ENCODE assay signal across 8 cellular contexts in the genomic region with DNA sequence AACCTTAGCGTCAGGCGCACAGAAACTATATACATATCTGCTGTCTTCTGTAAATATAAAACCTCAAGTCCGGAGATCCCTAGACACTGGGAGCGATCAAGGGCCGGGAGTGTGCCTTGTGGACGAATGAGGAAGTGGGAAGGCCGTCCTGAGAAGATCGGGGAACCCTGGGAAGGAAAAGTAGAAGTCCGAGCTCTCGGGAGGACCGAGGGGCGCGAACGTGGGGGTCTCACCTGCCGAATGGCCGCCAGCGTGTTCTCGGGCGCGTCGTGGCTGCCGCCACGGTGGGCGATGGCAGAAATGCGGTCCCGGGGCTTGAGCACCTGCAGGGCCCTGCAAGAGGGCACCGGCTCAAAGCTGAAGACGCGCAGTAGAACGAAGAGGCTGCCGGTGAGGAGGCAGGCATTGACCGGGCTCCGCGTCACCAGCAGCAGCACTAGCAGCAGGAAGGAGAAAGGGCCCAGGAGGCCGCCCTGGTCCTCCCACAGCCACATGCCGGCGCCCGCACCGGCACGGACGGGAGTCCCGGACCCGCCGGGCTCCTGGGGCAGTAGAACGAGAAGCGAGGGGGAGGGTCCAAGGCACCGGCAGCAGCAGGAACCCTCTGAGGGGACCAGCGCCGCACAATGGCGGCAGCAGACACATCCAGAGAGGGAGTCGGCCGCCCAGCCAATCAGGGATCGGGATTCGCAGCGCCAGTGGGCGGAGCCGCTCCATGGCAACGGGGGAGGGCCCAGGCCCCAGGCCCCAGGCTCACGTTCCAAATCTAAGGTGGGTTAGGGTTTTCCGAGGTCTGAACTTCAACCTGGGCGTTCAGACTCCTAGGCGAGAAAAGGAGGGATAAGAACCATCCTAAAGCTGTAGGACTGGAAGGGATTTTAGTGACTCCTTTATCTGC. TPM values are rescaled to one million over a fixed set of nuclear protein-coding genes. Genes with fewer than 3 reads are reported as not detected.
A peak's percentile ranks its signal among the peaks of the same experiment; 100 is the strongest.
DNase-seq lines count a peak whose midpoint lies in the region; ATAC-seq and TF ChIP-seq lines count a peak whose summit lies in the region.

Gene GDE1, minus strand, starts transcription at position 628 of the 898 bp plus-strand sequence. Its CDS starts 134 bp downstream, at position 494.

- H3K4me1 ChIP-seq in left ventricle myocardium inferior (peaks cover 80% of the 10 kb centered on the region), prostate gland (replicated peaks) (peaks cover 9% of the 10 kb centered on the region), urinary bladder (ENCODE audit: insufficient read depth) (no peaks in the 10 kb centered on the region)

- H3K9me3 ChIP-seq in left ventricle myocardium inferior (replicated peaks) = no peaks in the 10 kb centered on the region
- no peaks in the 10 kb centered on the region for H3K9me3 ChIP-seq in prostate gland

- under 1% methylated on average over 62 of the region's 62 CpGs for WGBS in prostate gland
- WGBS in urinary bladder = under 1% methylated on average over 62 of the region's 62 CpGs

- DNase-seq in GM13976 (ENCODE audit: low spot score) (peak; percentile 95), NCI-H1436 treated with DMSO at 0.1 percent for 48 hours (lab: John Stamatoyannopoulos, UW) (peak; percentile 78), amniotic stem cell (lab: John Stamatoyannopoulos, UW) (peak; percentile 82), left ventricle myocardium inferior (peak; percentile 96), prostate gland (ENCODE audit: low spot score) (peak; percentile 97)

- peak; percentile 46 for TF ChIP-seq CTCF in GM13976 (IDR thresholded peaks at IDR 0.05; ENCODE audit: borderline replicate concordance, control extremely low read depth, extremely low read depth, insufficient read depth, missing control alignments)
- TF ChIP-seq CTCF in left ventricle myocardium inferior (IDR thresholded peaks at IDR 0.05; ENCODE audit: borderline replicate concordance) = peak; percentile 29
- peak in 3 of 4 experiments; percentile 2 to 47 (median 3) for TF ChIP-seq CTCF in prostate gland (IDR thresholded peaks at IDR 0.05)

- no peaks in the 10 kb centered on the region for H3K27me3 ChIP-seq in left ventricle myocardium inferior (ENCODE audit: low read depth)
- H3K27me3 ChIP-seq in prostate gland (replicated peaks; ENCODE audit: insufficient read depth) = no peaks in the 10 kb centered on the region

- peak within 1 kb of the TSS; percentile 93 for H3K27ac ChIP-seq in left ventricle myocardium inferior (replicated peaks)
- peak within 1 kb of the TSS; percentile 86 to 90 for H3K27ac ChIP-seq in prostate gland
- peak within 1 kb of the TSS; percentile 85 for H3K27ac ChIP-seq in urinary bladder (ENCODE audit: low read depth)

- ATAC-seq in HG02852 (IDR thresholded peaks at IDR 0.05; ENCODE audit: unreplicated experiment) = peak; percentile 67

- in situ Hi-C loops in GM13976 (cut with MboI; ENCODE audit: low sequenced_read_pairs, unreplicated experiment) = no loop called here

- H3K36me3 ChIP-seq in left ventricle myocardium inferior = peaks cover 4% of the 10 kb centered on the region
- no peaks in the 10 kb centered on the region for H3K36me3 ChIP-seq in prostate gland
- no peaks in the 10 kb centered on the region for H3K36me3 ChIP-seq in urinary bladder (ENCODE audit: insufficient read depth)

- H3K4me3 ChIP-seq in left ventricle myocardium inferior (peak within 1 kb of the TSS; percentile 87), prostate gland (peak within 1 kb of the TSS; percentile 71 to 82), urinary bladder (ENCODE audit: low read depth, low read length) (peak within 1 kb of the TSS; percentile 71)

- peak; percentile 95 for TF ChIP-seq POLR2A in prostate gland (IDR thresholded peaks at IDR 0.05)

- intact Hi-C loops in T-helper 1 cell treated with Interleukin-12 subunit alpha and Interleukin-12 subunit beta and Interleukin-4 antibody, amounts not matched to agents 30 ng/mL and 1 ng/mL, for 36 hours (cut with micrococcal nuclease) = loop anchor here (2.0 to 10.0 kb wide), 4 partner anchors 197 to 1636 kb away; partner anchors contain the start of genes DCUN1D3, IQCK, KNOP1 and LDAF1
- intact Hi-C loops in left ventricle myocardium inferior (cut with micrococcal nuclease) (no loop called here), prostate gland (cut with DNase I) (loop anchor here (5.0 kb wide), 1 partner anchor 454 kb away; the partner anchor contains the start of gene COQ7)

RNA-seq across cellular contexts. Expression of gene GDE1, which starts in this region (rescaled TPM):
- total RNA-seq in T-helper 1 cell treated with Interleukin-12 subunit alpha and Interleukin-12 subunit beta and Interleukin-4 antibody, amounts not matched to agents 30 ng/mL and 1 ng/mL, for 36 hours = 26.1 and 29.4 TPM in 2 replicates
- total RNA-seq in left ventricle myocardium inferior (126 TPM), prostate gland (10 to 100 TPM; 67.8 to 92.1 TPM), urinary bladder (54.8 TPM)
- 73.9 TPM for polyA plus RNA-seq in urinary bladder

Comparison
In these comparisons a context has a peak if more than half of its experiments do, and no peak if none do; other contexts are left out.
1. Peak in every context shown above with its lines: DNase-seq, ATAC-seq, H3K4me3 ChIP-seq and H3K27ac ChIP-seq.